In the genomic region with DNA sequence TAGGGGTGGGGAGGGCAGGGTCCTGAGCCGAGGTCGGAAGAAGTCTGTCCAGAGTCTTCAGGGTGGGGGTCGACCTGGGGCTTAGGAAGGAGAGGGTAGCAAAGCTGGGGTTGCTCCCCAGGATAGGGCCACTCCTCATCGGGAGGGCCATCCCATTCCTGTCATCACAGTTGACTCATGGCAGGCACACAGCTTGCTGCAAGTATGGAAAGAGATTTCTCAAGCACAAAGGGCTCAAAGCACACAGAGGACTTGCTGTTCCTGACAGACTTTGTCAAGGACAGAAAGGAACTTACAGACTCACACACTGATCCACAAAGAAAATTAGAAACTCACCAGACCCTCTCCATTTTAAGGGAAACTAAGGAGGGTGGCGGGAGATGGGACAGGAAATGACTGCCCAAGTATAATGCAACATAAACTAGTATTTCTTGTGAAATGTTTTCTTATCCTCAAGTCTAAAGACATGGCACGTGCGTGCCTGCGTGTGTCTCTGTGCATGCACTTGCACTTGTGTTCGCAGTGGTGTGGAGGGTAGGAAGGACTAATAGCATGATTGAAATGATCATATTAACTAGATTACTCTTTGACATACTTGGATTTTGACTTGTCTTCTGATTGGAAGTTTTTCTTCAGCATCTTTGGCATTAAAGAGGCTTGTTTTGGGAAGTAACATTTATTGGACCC, we compare ENCODE assay signal across 14 cellular contexts. TPM values are rescaled to one million over a fixed set of nuclear protein-coding genes. Genes with fewer than 3 reads are reported as not detected.
DNase-seq lines count a peak whose midpoint lies in the region; ATAC-seq, FAIRE-seq and TF ChIP-seq lines count a peak whose summit lies in the region.
"Had no signal": no experiment of that assay in that cellular context is flagged by ENCODE, and none has a peak within 500 bp of the region (broad histone marks: within the 10 kb centered on the region; RNA-seq: fewer than 3 reads in every experiment).

No MANE protein-coding gene starts in this region.

- SMC1A ChIA-PET in GM12878 (lab: Charles Lee; ENCODE audit: uncharacterized antibody, unreplicated experiment): interaction anchor here (0.6 to 1.3 kb wide), 3 partner anchors 82 to 218 kb away, joined by 3 to 4 read pairs (median 3); a partner anchor contains a TSS

- H3K4me3 ChIP-seq in SK-N-SH (ENCODE audit: low read depth in 2 of 2, low read length in 1 of 2) (no peak overlapping the region), GM12878 (no peak overlapping the region), iPS-15b (ENCODE audit: low read depth, low read length) (no peak overlapping the region), suprapubic skin (no peak overlapping the region), BE2C (ENCODE audit: low read depth, low read length) (no peak overlapping the region)
- H3K4me3 ChIP-seq: heart right ventricle had no signal

- CTCF ChIA-PET in SK-N-SH (lab: Yijun Ruan, JAX) (interaction anchor here (1.3 to 1.5 kb wide), 2 partner anchors 82 to 151 kb away, joined by 3 read pairs; a partner anchor contains a TSS), GM12878 (lab: Yijun Ruan, JAX) (interaction anchor here (1.5 to 2.1 kb wide), 2 partner anchors 23 to 151 kb away, joined by 4 to 7 read pairs; a partner anchor contains a TSS)

- ATAC-seq in SK-N-SH treated with all-trans-retinoic acid at 6 μM for 48 hours (peak; percentile 8; the same call in 2 of the 3 replicates), GM12878 (no peak)

- intact Hi-C loops in GM12878 (cut with micrococcal nuclease; ENCODE audit: unreplicated experiment): loop anchor here (10.0 kb wide), 1 partner anchor 148 kb away; a partner anchor contains a TSS

- H3K79me2 ChIP-seq in SK-N-SH (ENCODE audit: insufficient read depth): no peaks in the 10 kb centered on the region
- no peaks in the 10 kb centered on the region for H3K79me2 ChIP-seq in GM12878 (ENCODE audit: control insufficient read depth, insufficient read depth, low read length)

- H3K27me3 ChIP-seq in SK-N-SH (ENCODE audit: insufficient read depth) (no peaks in the 10 kb centered on the region), GM12878 (replicated peaks in 1 of 2; ENCODE audit: control insufficient read depth in 2 of 2, insufficient read depth in 2 of 2, low read length in 1 of 2) (no peaks in the 10 kb centered on the region), iPS-15b (ENCODE audit: control insufficient read depth, insufficient read depth, low read length) (no peaks in the 10 kb centered on the region), suprapubic skin (no peaks in the 10 kb centered on the region), BE2C (no peaks in the 10 kb centered on the region)
- H3K27me3 ChIP-seq: heart right ventricle had no signal

- no TSS peak for BruUV-seq in GM12878 (replicated peaks; lab: Mats Ljungman, UMichigan)

- peak; percentile 3; the same call in 1 of the 2 replicates for TF ChIP-seq POLR2A in GM12878 (IDR thresholded peaks at IDR 0.05; ENCODE audit: low read depth, low read length)
- no peak for TF ChIP-seq POLR2A in suprapubic skin (IDR thresholded peaks at IDR 0.05)

- H3K9me3 ChIP-seq in SK-N-SH: no peaks in the 10 kb centered on the region
- H3K9me3 ChIP-seq in GM12878 (replicated peaks; ENCODE audit: control insufficient read depth, insufficient read depth, low read length): no peaks in the 10 kb centered on the region
- no peaks in the 10 kb centered on the region for H3K9me3 ChIP-seq in iPS-15b (ENCODE audit: control insufficient read depth, insufficient read depth, low read length)
- H3K9me3 ChIP-seq in suprapubic skin: no peaks in the 10 kb centered on the region
- no peaks in the 10 kb centered on the region for H3K9me3 ChIP-seq in BE2C
- H3K9me3 ChIP-seq: heart right ventricle had no signal

- in situ Hi-C loops in GM12878 (cut with MboI): no loop called here

- H2AFZ ChIP-seq in SK-N-SH (ENCODE audit: low read depth): no peak overlapping the region
- no peak overlapping the region for H2AFZ ChIP-seq in GM12878 (ENCODE audit: control insufficient read depth, low read depth, low read length)

- H3K27ac ChIP-seq in SK-N-SH (ENCODE audit: low read depth in 2 of 2, low read length in 1 of 2): no peak overlapping the region
- no peak overlapping the region for H3K27ac ChIP-seq in GM12878 (ENCODE audit: control insufficient read depth, insufficient read depth)
- H3K27ac ChIP-seq in suprapubic skin: peak overlapping the region; percentile 31

- peaks cover 7% of the 10 kb centered on the region for H3F3A ChIP-seq in SK-N-SH (replicated peaks; ENCODE audit: insufficient read depth)

- DNase-seq in SK-N-SH (no peak), GM12878 (ENCODE audit: low read depth, low spot score) (no peak), suprapubic skin (ENCODE audit: low spot score in 2 of 2) (no peak), BE2C (no peak), DMS153 (lab: John Stamatoyannopoulos, UW) (no peak), NAMALWA (ENCODE audit: low spot score) (no peak)
- DNase-seq: ACHN; heart right ventricle; MM.1S; NCI-H748 treated with DMSO at 0.1 percent for 48 hours; stimulated activated naive CD4-positive, alpha-beta T cell had no signal

- TF ChIP-seq EP300 in SK-N-SH (IDR thresholded peaks at IDR 0.05; ENCODE audit: borderline replicate concordance in 1 of 2, low read depth in 1 of 2, low read length in 1 of 2) (no peak), GM12878 (IDR thresholded peaks at IDR 0.05; ENCODE audit: borderline replicate concordance in 1 of 2, control insufficient read depth in 1 of 2, low read depth in 2 of 2, low read length in 2 of 2) (no peak), suprapubic skin (IDR thresholded peaks at IDR 0.05) (no peak)

- TF ChIP-seq CTCF in SK-N-SH (IDR thresholded peaks at IDR 0.05) (no peak), GM12878 (IDR thresholded peaks at IDR 0.05 in 2 of 3, conservative IDR thresholded peaks at IDR 0.05 in 1 of 3; ENCODE audit: control insufficient read depth in 2 of 3, extremely low read depth in 1 of 3, insufficient read depth in 1 of 3, low read depth in 3 of 3, low read length in 3 of 3) (no peak), suprapubic skin (IDR thresholded peaks at IDR 0.05) (no peak), BE2C (IDR thresholded peaks at IDR 0.05; ENCODE audit: low read depth, low read length) (no peak)

- H3K9ac ChIP-seq in SK-N-SH (no peak overlapping the region), GM12878 (ENCODE audit: control insufficient read depth, insufficient read depth, low read length) (no peak overlapping the region), iPS-15b (ENCODE audit: low read depth, low read length) (peak overlapping the region; percentile 12)

- peaks cover 0 to 4% of the 10 kb centered on the region in 2 experiments; a peak in 1 of 4 replicates for H3K4me1 ChIP-seq in SK-N-SH (ENCODE audit: control insufficient read depth in 1 of 2, insufficient read depth in 2 of 2, low read depth in 1 of 2, low read length in 1 of 2)
- no peaks in the 10 kb centered on the region; the same call in 1 of the 2 replicates for H3K4me1 ChIP-seq in GM12878 (ENCODE audit: control insufficient read depth, insufficient read depth, low read length)
- H3K4me1 ChIP-seq in iPS-15b (ENCODE audit: control insufficient read depth, insufficient read depth, low read length): no peaks in the 10 kb centered on the region
- H3K4me1 ChIP-seq in suprapubic skin: peaks cover 24% of the 10 kb centered on the region
- H3K4me1 ChIP-seq in BE2C: no peaks in the 10 kb centered on the region

- no peak for FAIRE-seq in GM12878 (lab: Jason Lieb, UNC)
- FAIRE-seq: H1 had no signal

- RAD21 ChIA-PET in GM12878 (lab: Charles Lee; ENCODE audit: unreplicated experiment): interaction anchor here (1.1 to 1.4 kb wide), 2 partner anchors 83 to 151 kb away, joined by 3 to 4 read pairs; a partner anchor contains a TSS

- H3K4me2 ChIP-seq in SK-N-SH: no peak overlapping the region
- H3K4me2 ChIP-seq in GM12878 (ENCODE audit: control insufficient read depth, insufficient read depth): no peak overlapping the region

- POLR2A ChIA-PET in SK-N-SH (lab: Yijun Ruan, JAX): no interaction called here
- POLR2A ChIA-PET in GM12878 (lab: Charles Lee): interaction anchor here (0.6 kb wide), 1 partner anchor 101 kb away, joined by 3 read pairs; no protein-coding TSS in a partner anchor

- no peak for TF ChIP-seq RAD21 in SK-N-SH (IDR thresholded peaks at IDR 0.05; ENCODE audit: low read length)
- TF ChIP-seq RAD21 in GM12878 (IDR thresholded peaks at IDR 0.05; ENCODE audit: insufficient read depth, low read depth, low read length): no peak

- H3K9me2 ChIP-seq in SK-N-SH: no peaks in the 10 kb centered on the region

- peaks cover 12 to 41% of the 10 kb centered on the region in 2 experiments for H3K36me3 ChIP-seq in SK-N-SH (replicated peaks in 1 of 2; ENCODE audit: control insufficient read depth in 1 of 2, insufficient read depth in 2 of 2, low read length in 1 of 2)
- peaks cover 14 to 20% of the 10 kb centered on the region in 2 experiments for H3K36me3 ChIP-seq in GM12878 (ENCODE audit: control insufficient read depth in 2 of 2, insufficient read depth in 2 of 2, low read length in 1 of 2)
- peaks cover 25% of the 10 kb centered on the region for H3K36me3 ChIP-seq in iPS-15b (ENCODE audit: control insufficient read depth, insufficient read depth, low read length)
- peaks cover 38% of the 10 kb centered on the region for H3K36me3 ChIP-seq in suprapubic skin
- H3K36me3 ChIP-seq in BE2C: peaks cover 22% of the 10 kb centered on the region

- 66% methylated on average over 8 of the region's 9 CpGs for WGBS in SK-N-SH (ENCODE audit: low lambda C conversion rate)
- WGBS in GM12878 (ENCODE audit: insufficient coverage, insufficient replicate concordance, low lambda C conversion rate, missing lambda C conversion rate): 85% methylated on average over 8 of the region's 9 CpGs
- 61% methylated on average over 9 of the region's 9 CpGs for WGBS in suprapubic skin

- H4K20me1 ChIP-seq in SK-N-SH (ENCODE audit: insufficient read depth) (0 out of 2 replicates have a peak, but pooled peaks cover 10% of the 10 kb centered on the region), GM12878 (ENCODE audit: control insufficient read depth, insufficient read depth) (no peaks in the 10 kb centered on the region)

RNA-seq across cellular contexts. Expression of a gene that starts 2.4 kb away (rescaled TPM):
- polyA plus RNA-seq in SK-N-SH (2012; rRNA removed) (0.24 and 0.33 TPM in 2 replicates), GM12878 (2011; rRNA removed) (0.63 and 0.96 TPM in 2 replicates), GM12878 (2014; fragmentation: Illumina TruSeq; extraction: Trizol) (0.66 and 0.90 TPM in 2 replicates), GM12878 (2014; fragmentation: Nextera tagmentation; extraction: Ambion mirVana) (under 1 TPM; 0.08 to 0.18 TPM), GM12878 (2014; rRNA removed) (0.86 and 1.8 TPM in 2 replicates), GM12878 (2016; fragmentation: Nextera tagmentation; extraction: Ambion mirVana) (under 1 TPM; 0.17 to 0.39 TPM)
- polyA plus RNA-seq in SK-N-SH (2012; cell fraction: cytosol; rRNA removed): 0.06 and 0.22 TPM in 2 replicates
- polyA plus RNA-seq in SK-N-SH (2012; cell fraction: nucleus; rRNA removed): 1.3 and 1.4 TPM in 2 replicates
- total RNA-seq in GM12878 (2013; cell fraction: nucleolus; rRNA removed): 8.7 and 9.1 TPM in 2 replicates
- total RNA-seq in GM12878 (2014; rRNA removed) (0.93 and 1.2 TPM in 2 replicates), GM12878 (2014; rRNA removed; fragmentation: Illumina TruSeq; extraction: Trizol) (0.41 and 0.58 TPM in 2 replicates), GM12878 (2021) (1.5 and 1.9 TPM in 2 replicates), suprapubic skin (1 to 10 TPM in 3 of 4 donors, under 1 TPM in 1; 0.64 to 5.5 (median 2.1) TPM)
- 0.24 TPM for polyA plus RNA-seq in GM12878 (2011; ENCODE audit: low read depth)
- polyA plus RNA-seq in GM12878 (2011; cell fraction: cytosol; rRNA removed): 0.94 and 1.1 TPM in 2 replicates
- 6.7 and 8.3 TPM in 2 replicates for polyA plus RNA-seq in GM12878 (2011; cell fraction: nucleus; rRNA removed)
- polyA plus RNA-seq in GM12878 (2012): 0.34 and 0.54 TPM in 2 replicates
- 1.1 and 2.8 TPM in 2 replicates for polyA minus RNA-seq in GM12878 (2011; rRNA and poly(A)+ RNA removed)
- polyA minus RNA-seq in GM12878 (2011; cell fraction: cytosol; rRNA and poly(A)+ RNA removed): not detected in 2 replicates
- 3.1 and 8.1 TPM in 2 replicates for polyA minus RNA-seq in GM12878 (2011; cell fraction: nucleus; rRNA and poly(A)+ RNA removed)
- 5.2 TPM for polyA plus RNA-seq in BE2C (2012; ENCODE audit: insufficient read depth, insufficient read length, low read depth)

RNA-seq across cellular contexts. Expression of a gene that starts 4.3 kb away (rescaled TPM):
- polyA plus RNA-seq in SK-N-SH (2012; rRNA removed) (0.03 and 0.08 TPM in 2 replicates), GM12878 (2011; rRNA removed) (0.82 and 0.83 TPM in 2 replicates), GM12878 (2014; fragmentation: Illumina TruSeq; extraction: Trizol) (0.48 and 0.55 TPM in 2 replicates), GM12878 (2014; fragmentation: Nextera tagmentation; extraction: Ambion mirVana) (under 1 TPM in 1 of 2 experiments, not detected in 1; 0.02 TPM), GM12878 (2014; rRNA removed) (0.81 and 0.91 TPM in 2 replicates), GM12878 (2016; fragmentation: Nextera tagmentation; extraction: Ambion mirVana) (under 1 TPM in 1 of 2 experiments, not detected in 1; 0.20 TPM)
- polyA plus RNA-seq in SK-N-SH (2012; cell fraction: cytosol; rRNA removed): 0.03 TPM in 1 of 2 replicates, not detected in the other
- 0.37 and 0.45 TPM in 2 replicates for polyA plus RNA-seq in SK-N-SH (2012; cell fraction: nucleus; rRNA removed)
- total RNA-seq in GM12878 (2013; cell fraction: nucleolus; rRNA removed): 3.4 and 4.3 TPM in 2 replicates
- total RNA-seq in GM12878 (2014; rRNA removed) (0.11 and 0.44 TPM in 2 replicates), GM12878 (2014; rRNA removed; fragmentation: Illumina TruSeq; extraction: Trizol) (0.09 and 0.28 TPM in 2 replicates), GM12878 (2021) (0.56 and 0.80 TPM in 2 replicates), suprapubic skin (10 to 100 TPM in 2 of 4 donors, 1 to 10 TPM in 2; 7.6 to 12.7 (median 11.0) TPM)
- polyA plus RNA-seq in GM12878 (2011; ENCODE audit: low read depth): 0.59 TPM
- polyA plus RNA-seq in GM12878 (2011; cell fraction: cytosol; rRNA removed): 0.70 TPM in 2 replicates
- polyA plus RNA-seq in GM12878 (2011; cell fraction: nucleus; rRNA removed): 7.2 and 7.8 TPM in 2 replicates
- 0.24 and 0.27 TPM in 2 replicates for polyA plus RNA-seq in GM12878 (2012)
- 0.31 and 0.44 TPM in 2 replicates for polyA minus RNA-seq in GM12878 (2011; rRNA and poly(A)+ RNA removed)
- polyA minus RNA-seq in GM12878 (2011; cell fraction: cytosol; rRNA and poly(A)+ RNA removed): not detected in 2 replicates
- polyA minus RNA-seq in GM12878 (2011; cell fraction: nucleus; rRNA and poly(A)+ RNA removed): 0.97 and 1.5 TPM in 2 replicates
- polyA plus RNA-seq in BE2C (2012; ENCODE audit: insufficient read depth, insufficient read length, low read depth): 2.3 TPM

RNA-seq across cellular contexts. Expression of a gene that starts 13.5 kb away (rescaled TPM):
- polyA plus RNA-seq in SK-N-SH (2012; rRNA removed) (139 and 152 TPM in 2 replicates), GM12878 (2011; rRNA removed) (126 and 130 TPM in 2 replicates), GM12878 (2014; fragmentation: Illumina TruSeq; extraction: Trizol) (198 and 200 TPM in 2 replicates), GM12878 (2014; fragmentation: Nextera tagmentation; extraction: Ambion mirVana) (10 to 100 TPM; 26.9 to 33.8 TPM), GM12878 (2014; rRNA removed) (141 and 145 TPM in 2 replicates), GM12878 (2016; fragmentation: Nextera tagmentation; extraction: Ambion mirVana) (100 to 1,000 TPM; 320 to 330 TPM)
- 173 and 178 TPM in 2 replicates for polyA plus RNA-seq in SK-N-SH (2012; cell fraction: cytosol; rRNA removed)
- 52.0 and 77.9 TPM in 2 replicates for polyA plus RNA-seq in SK-N-SH (2012; cell fraction: nucleus; rRNA removed)
- total RNA-seq in GM12878 (2013; cell fraction: nucleolus; rRNA removed): 62.2 and 67.3 TPM in 2 replicates
- total RNA-seq in GM12878 (2014; rRNA removed) (92.3 and 93.2 TPM in 2 replicates), GM12878 (2014; rRNA removed; fragmentation: Illumina TruSeq; extraction: Trizol) (83.7 and 89.6 TPM in 2 replicates), GM12878 (2021) (187 and 190 TPM in 2 replicates), suprapubic skin (100 to 1,000 TPM in 1 of 4 donors, 10 to 100 TPM in 3; 47.0 to 106 (median 82.8) TPM)
- polyA plus RNA-seq in GM12878 (2011; ENCODE audit: low read depth): 55.8 TPM
- 107 and 117 TPM in 2 replicates for polyA plus RNA-seq in GM12878 (2011; cell fraction: cytosol; rRNA removed)
- 60.1 and 83.9 TPM in 2 replicates for polyA plus RNA-seq in GM12878 (2011; cell fraction: nucleus; rRNA removed)
- 65.2 and 67.5 TPM in 2 replicates for polyA plus RNA-seq in GM12878 (2012)
- 67.4 and 72.3 TPM in 2 replicates for polyA minus RNA-seq in GM12878 (2011; rRNA and poly(A)+ RNA removed)
- polyA minus RNA-seq in GM12878 (2011; cell fraction: cytosol; rRNA and poly(A)+ RNA removed): 33.3 and 39.9 TPM in 2 replicates
- 23.3 and 45.4 TPM in 2 replicates for polyA minus RNA-seq in GM12878 (2011; cell fraction: nucleus; rRNA and poly(A)+ RNA removed)
- polyA plus RNA-seq in BE2C (2012; ENCODE audit: insufficient read depth, insufficient read length, low read depth): 226 TPM

RNA-seq across cellular contexts. Expression of a gene that starts 22.7 kb away (rescaled TPM):
- polyA plus RNA-seq in SK-N-SH (2012; rRNA removed): 78.0 and 97.4 TPM in 2 replicates
- polyA plus RNA-seq in SK-N-SH (2012; cell fraction: cytosol; rRNA removed): 101 and 109 TPM in 2 replicates
- 68.9 and 110 TPM in 2 replicates for polyA plus RNA-seq in SK-N-SH (2012; cell fraction: nucleus; rRNA removed)
- 56.0 and 65.8 TPM in 2 replicates for total RNA-seq in GM12878 (2013; cell fraction: nucleolus; rRNA removed)
- total RNA-seq in GM12878 (2014; rRNA removed): 107 and 113 TPM in 2 replicates
- total RNA-seq in GM12878 (2014; rRNA removed; fragmentation: Illumina TruSeq; extraction: Trizol): 71.2 and 78.1 TPM in 2 replicates
- 73.8 and 78.7 TPM in 2 replicates for total RNA-seq in GM12878 (2021)
- 34.5 TPM for polyA plus RNA-seq in GM12878 (2011; ENCODE audit: low read depth)
- polyA plus RNA-seq in GM12878 (2011; rRNA removed): 84.3 and 86.9 TPM in 2 replicates
- polyA plus RNA-seq in GM12878 (2011; cell fraction: cytosol; rRNA removed): 56.0 and 81.1 TPM in 2 replicates
- polyA plus RNA-seq in GM12878 (2011; cell fraction: nucleus; rRNA removed): 89.0 and 105 TPM in 2 replicates
- 44.5 and 57.6 TPM in 2 replicates for polyA plus RNA-seq in GM12878 (2012)
- 85.2 and 110 TPM in 2 replicates for polyA plus RNA-seq in GM12878 (2014; fragmentation: Illumina TruSeq; extraction: Trizol)
- polyA plus RNA-seq in GM12878 (2014; fragmentation: Nextera tagmentation; extraction: Ambion mirVana): 10 to 100 TPM; 39.6 to 60.6 TPM
- 90.8 and 102 TPM in 2 replicates for polyA plus RNA-seq in GM12878 (2014; rRNA removed)
- 100 to 1,000 TPM; 113 to 120 TPM for polyA plus RNA-seq in GM12878 (2016; fragmentation: Nextera tagmentation; extraction: Ambion mirVana)
- polyA minus RNA-seq in GM12878 (2011; rRNA and poly(A)+ RNA removed): 55.0 and 59.9 TPM in 2 replicates
- 19.0 and 22.5 TPM in 2 replicates for polyA minus RNA-seq in GM12878 (2011; cell fraction: cytosol; rRNA and poly(A)+ RNA removed)
- polyA minus RNA-seq in GM12878 (2011; cell fraction: nucleus; rRNA and poly(A)+ RNA removed): 53.8 and 56.3 TPM in 2 replicates
- total RNA-seq in suprapubic skin: 100 to 1,000 TPM in 3 of 4 donors, 10 to 100 TPM in 1; 81.3 to 133 (median 104) TPM
- 162 TPM for polyA plus RNA-seq in BE2C (2012; ENCODE audit: insufficient read depth, insufficient read length, low read depth)

RNA-seq across cellular contexts. Expression of a gene that starts 48.1 kb away (rescaled TPM):
- polyA plus RNA-seq in SK-N-SH (2012; rRNA removed) (0.26 TPM in 1 of 2 replicates, not detected in the other), GM12878 (2011; rRNA removed) (0.11 and 0.19 TPM in 2 replicates), GM12878 (2014; fragmentation: Illumina TruSeq; extraction: Trizol) (not detected in 2 replicates), GM12878 (2014; fragmentation: Nextera tagmentation; extraction: Ambion mirVana) (1 to 10 TPM in 1 of 2 experiments, under 1 TPM in 1; 0.80 to 1.4 TPM), GM12878 (2014; rRNA removed) (not detected in 2 replicates), GM12878 (2016; fragmentation: Nextera tagmentation; extraction: Ambion mirVana) (1 to 10 TPM; 1.4 to 1.5 TPM)
- 0.10 and 0.30 TPM in 2 replicates for polyA plus RNA-seq in SK-N-SH (2012; cell fraction: cytosol; rRNA removed)
- 0.18 and 0.19 TPM in 2 replicates for polyA plus RNA-seq in SK-N-SH (2012; cell fraction: nucleus; rRNA removed)
- total RNA-seq in GM12878 (2013; cell fraction: nucleolus; rRNA removed): not detected in 2 replicates
- total RNA-seq in GM12878 (2014; rRNA removed) (0.06 and 0.11 TPM in 2 replicates), GM12878 (2014; rRNA removed; fragmentation: Illumina TruSeq; extraction: Trizol) (not detected in 2 replicates), GM12878 (2021) (not detected in 2 replicates), suprapubic skin (under 1 TPM in 1 of 4 donors, not detected in 3; 0.42 TPM)
- polyA plus RNA-seq in GM12878 (2011; ENCODE audit: low read depth): 1.3 TPM
- not detected in 2 replicates for polyA plus RNA-seq in GM12878 (2011; cell fraction: cytosol; rRNA removed)
- not detected in 2 replicates for polyA plus RNA-seq in GM12878 (2011; cell fraction: nucleus; rRNA removed)
- 1.4 TPM in 2 replicates for polyA plus RNA-seq in GM12878 (2012)
- not detected in 2 replicates for polyA minus RNA-seq in GM12878 (2011; rRNA and poly(A)+ RNA removed)
- not detected in 2 replicates for polyA minus RNA-seq in GM12878 (2011; cell fraction: cytosol; rRNA and poly(A)+ RNA removed)
- polyA minus RNA-seq in GM12878 (2011; cell fraction: nucleus; rRNA and poly(A)+ RNA removed): not detected in 2 replicates
- 0.85 TPM for polyA plus RNA-seq in BE2C (2012; ENCODE audit: insufficient read depth, insufficient read length, low read depth)
- total RNA-seq: H1 had no signal
- polyA plus RNA-seq: H1 had no signal
